ENCODE assay signal across 6 cellular contexts in the genomic region with DNA sequence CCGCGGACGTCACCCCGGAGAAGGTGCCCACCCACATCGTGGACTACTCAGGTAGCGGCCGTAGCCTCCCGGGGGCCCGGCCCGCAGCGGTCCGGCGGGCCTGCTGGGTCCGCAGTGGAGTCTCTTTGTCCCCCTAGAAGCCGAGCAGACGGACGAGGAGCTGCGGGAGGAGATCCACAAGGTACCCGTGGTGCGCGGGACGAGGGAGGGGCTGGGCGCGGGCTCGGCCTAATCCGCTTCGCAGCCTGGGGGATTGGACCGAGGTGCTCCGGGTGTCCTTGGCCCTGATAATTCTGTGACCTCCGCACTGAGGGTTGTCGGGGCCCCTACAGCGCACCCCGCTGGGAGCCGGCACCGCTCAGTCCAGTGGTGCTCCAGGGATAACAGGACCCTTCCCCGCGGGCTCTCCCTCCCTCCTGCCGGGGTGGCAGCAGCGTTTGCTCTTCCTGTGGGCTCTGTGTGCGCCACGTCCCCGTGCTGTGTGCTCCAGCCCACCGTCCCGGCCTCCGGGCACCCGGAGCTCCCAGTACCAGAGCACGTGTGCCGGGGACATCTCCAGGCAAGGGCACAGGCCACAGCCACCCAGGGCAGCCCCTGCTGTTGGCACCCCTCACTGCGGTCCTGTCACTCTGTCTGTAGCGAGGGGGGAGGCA. TPM values are rescaled to one million over a fixed set of nuclear protein-coding genes. Genes with fewer than 3 reads are reported as not detected.
DNase-seq lines count a peak whose midpoint lies in the region; TF ChIP-seq lines count a peak whose summit lies in the region.

No MANE protein-coding gene starts in this region.

- 7 to 17% (median 8%) methylated on average over 5 to 50 of the region's 50 CpGs for WGBS in spleen, 5 donors

- H3K4me1 ChIP-seq in ACC112 (ENCODE audit: control insufficient read depth, insufficient read depth, low read length, unreplicated experiment) (no peaks in the 10 kb centered on the region), HUES6 (ENCODE audit: control insufficient read depth, insufficient read depth, low read length) (peaks cover 5% of the 10 kb centered on the region; the same call in 1 of the 2 replicates), spleen (peaks cover 14 to 45% (median 29%) of the 10 kb centered on the region in 6 donors)

- intact Hi-C loops in spleen (cut with DNase I; ENCODE audit: low total_unique reads), result no loop called here

- peak overlapping the region; percentile 25; the same call in 1 of the 2 replicates for H3K27ac ChIP-seq in ACC112 (ENCODE audit: low read depth, low read length)
- peak overlapping the region; percentile 79; the same call in 1 of the 2 replicates for H3K27ac ChIP-seq in HUES6 (ENCODE audit: low read depth, low read length)
- H3K27ac ChIP-seq in spleen, result peak overlapping the region; percentile 75 to 94 (median 90)

- peak overlapping the region; percentile 75 for H3K9ac ChIP-seq in HUES6 (ENCODE audit: low read length)

- H3K4me3 ChIP-seq in ACC112 (ENCODE audit: low read depth, low read length) (peak overlapping the region; percentile 95), HUES6 (ENCODE audit: low read depth, low read length) (peak overlapping the region; percentile 89), epithelial cell of proximal tubule (ENCODE audit: low read depth, low read length) (peak overlapping the region; percentile 98), spleen (peak overlapping the region; percentile 70 to 99 (median 90))

- H3K36me3 ChIP-seq in ACC112 (ENCODE audit: insufficient read depth, low read length) (peaks cover 17% of the 10 kb centered on the region; the same call in 1 of the 2 replicates), HUES6 (ENCODE audit: control insufficient read depth, insufficient read depth, low read length) (peaks cover 47% of the 10 kb centered on the region), spleen (peaks cover 0 to 47% (median 43%) of the 10 kb centered on the region in 6 donors)

- H3K9me3 ChIP-seq in HUES6 (ENCODE audit: control insufficient read depth, insufficient read depth, low read depth, low read length) (no peaks in the 10 kb centered on the region), spleen (no peaks in the 10 kb centered on the region)

- no peak for TF ChIP-seq CTCF in epithelial cell of proximal tubule (conservative IDR thresholded peaks at IDR 0.05; ENCODE audit: low read depth, low read length)
- TF ChIP-seq CTCF in spleen (IDR thresholded peaks at IDR 0.05 in 8 of 11, conservative IDR thresholded peaks at IDR 0.05 in 3 of 11), result no peak

- H2AFZ ChIP-seq in ACC112 (ENCODE audit: low read length, unreplicated experiment), result peak overlapping the region; percentile 39

- DNase-seq in epithelial cell of proximal tubule (ENCODE audit: low read depth) (no peak), spleen (no peak), amniotic stem cell (lab: John Stamatoyannopoulos, UW) (no peak), glomerular visceral epithelial cell (ENCODE audit: extremely low spot score) (no peak)

- H3K27me3 ChIP-seq in ACC112 (ENCODE audit: insufficient read depth, low read length) (no peaks in the 10 kb centered on the region), HUES6 (ENCODE audit: control insufficient read depth, insufficient read depth, low read length) (no peaks in the 10 kb centered on the region), spleen (replicated peaks in 1 of 7) (no peaks in the 10 kb centered on the region)

- H3K79me2 ChIP-seq in ACC112 (ENCODE audit: control insufficient read depth, insufficient read depth, low read length, unreplicated experiment), result peaks cover 15% of the 10 kb centered on the region

- TF ChIP-seq POLR2A in spleen (IDR thresholded peaks at IDR 0.05), result no peak

RNA-seq across cellular contexts. Expression of gene RHOT2, which starts 0.7 kb away (rescaled TPM):
- total RNA-seq in epithelial cell of proximal tubule, result 73.8 and 85.8 TPM in 2 replicates
- total RNA-seq in spleen, result 100 to 1,000 TPM in 5 of 7 donors, 10 to 100 TPM in 2; 71.3 to 152 (median 131) TPM
- 100 to 1,000 TPM; 139 to 309 (median 245) TPM for polyA plus RNA-seq in spleen

RNA-seq across cellular contexts. Expression of gene RHBDL1, which starts 6.8 kb away (rescaled TPM):
- total RNA-seq in epithelial cell of proximal tubule (0.43 and 1.2 TPM in 2 replicates), spleen (1 to 10 TPM in 2 of 7 donors, under 1 TPM in 5; 0.37 to 2.0 (median 0.69) TPM)
- polyA plus RNA-seq in spleen, result under 1 TPM; 0.43 to 0.80 (median 0.61) TPM

RNA-seq across cellular contexts. Expression of gene STUB1, which starts 11.6 kb away (rescaled TPM):
- total RNA-seq in epithelial cell of proximal tubule, result 158 and 202 TPM in 2 replicates
- total RNA-seq in spleen, result 100 to 1,000 TPM in 1 of 7 donors, 10 to 100 TPM in 6; 68.9 to 101 (median 79.3) TPM
- polyA plus RNA-seq in spleen, result 100 to 1,000 TPM; 102 to 160 (median 107) TPM

RNA-seq across cellular contexts. Expression of gene JMJD8, which starts 15.5 kb away (rescaled TPM):
- total RNA-seq in epithelial cell of proximal tubule, result 65.6 and 98.0 TPM in 2 replicates
- total RNA-seq in spleen, result 10 to 100 TPM; 29.2 to 58.7 (median 38.7) TPM
- 10 to 100 TPM; 24.9 to 32.1 (median 27.2) TPM for polyA plus RNA-seq in spleen

RNA-seq across cellular contexts. Expression of gene WDR90, which starts 19.5 kb away (rescaled TPM):
- total RNA-seq in epithelial cell of proximal tubule (22.0 and 45.6 TPM in 2 replicates), spleen (10 to 100 TPM in 6 of 7 donors, 1 to 10 TPM in 1; 7.9 to 30.2 (median 16.7) TPM)
- polyA plus RNA-seq in spleen, result 10 to 100 TPM; 10.3 to 25.1 (median 22.1) TPM

Comparison
In these comparisons a context has a peak if more than half of its experiments do, and no peak if none do; other contexts are left out.
1. H3K27ac ChIP-seq: peak in every context shown above with its lines; median percentile 90 in spleen; 79 in HUES6; 25 in ACC112.